8 cellular contexts compared by ENCODE assay signal in genomic region chr21:45427331-45428271, GRCh38. TPM values are rescaled to one million over a fixed set of nuclear protein-coding genes. Genes with fewer than 3 reads are reported as not detected.
DNase-seq lines count a peak whose midpoint lies in the region; ATAC-seq and TF ChIP-seq lines count a peak whose summit lies in the region.

No MANE protein-coding gene starts in this region.

- peak overlapping the region; percentile 47 for H3K9ac ChIP-seq in iPS-15b (ENCODE audit: low read depth, low read length)

- ATAC-seq in thoracic aorta (ENCODE audit: insufficient number of reproducible peaks, low FRiP score, low read depth) (peak; percentile 86), HG02678 (IDR thresholded peaks at IDR 0.05; ENCODE audit: unreplicated experiment) (no peak), GM21619 (IDR thresholded peaks at IDR 0.05; ENCODE audit: unreplicated experiment) (no peak)

- in situ Hi-C loops in brain microvascular endothelial cell (cut with HindIII; ENCODE audit: low pct_ligation_motif_present, low sequenced_read_pairs): no loop called here

- TF ChIP-seq CTCF in brain microvascular endothelial cell (IDR thresholded peaks at IDR 0.05; ENCODE audit: low read depth, low read length, missing control alignments): no peak
- TF ChIP-seq CTCF in thoracic aorta (IDR thresholded peaks at IDR 0.05): no peak
- no peak for TF ChIP-seq CTCF in tibial nerve (IDR thresholded peaks at IDR 0.05)

- H3K9me3 ChIP-seq in iPS-15b (ENCODE audit: control insufficient read depth, insufficient read depth, low read length) (no peaks in the 10 kb centered on the region), thoracic aorta (no peaks in the 10 kb centered on the region), tibial nerve (no peaks in the 10 kb centered on the region)

- H3K4me3 ChIP-seq in brain microvascular endothelial cell (ENCODE audit: low read depth, low read length): no peak overlapping the region
- H3K4me3 ChIP-seq in iPS-15b (ENCODE audit: low read depth, low read length): no peak overlapping the region
- peak overlapping the region; percentile 24 for H3K4me3 ChIP-seq in thoracic aorta
- no peak overlapping the region for H3K4me3 ChIP-seq in tibial nerve

- peaks cover 4% of the 10 kb centered on the region for H3K4me1 ChIP-seq in iPS-15b (ENCODE audit: control insufficient read depth, insufficient read depth, low read length)
- H3K4me1 ChIP-seq in thoracic aorta (ENCODE audit: control insufficient read depth in 1 of 2, low read depth in 2 of 2): peaks cover 25 to 64% of the 10 kb centered on the region in 2 donors
- peaks cover 0 to 33% (median 9%) of the 10 kb centered on the region in 4 donors for H3K4me1 ChIP-seq in tibial nerve

- peak; percentile 79 for DNase-seq in HS-5 (ENCODE audit: low read depth)
- peak; percentile 99 for DNase-seq in brain microvascular endothelial cell
- DNase-seq in thoracic aorta (ENCODE audit: low spot score): peak; percentile 72
- no peak for DNase-seq in tibial nerve (ENCODE audit: low spot score in 2 of 2)
- DNase-seq in midbrain (lab: John Stamatoyannopoulos, UW): no peak

- H3K27me3 ChIP-seq in brain microvascular endothelial cell (replicated peaks): no peaks in the 10 kb centered on the region
- H3K27me3 ChIP-seq in iPS-15b (ENCODE audit: control insufficient read depth, insufficient read depth, low read length): no peaks in the 10 kb centered on the region
- H3K27me3 ChIP-seq in thoracic aorta (replicated peaks; ENCODE audit: insufficient read depth): no peaks in the 10 kb centered on the region
- no peaks in the 10 kb centered on the region for H3K27me3 ChIP-seq in tibial nerve

- WGBS in tibial nerve, 2 donors: 65% methylated on average over 40 to 43 of the region's 45 CpGs

- H3K27ac ChIP-seq in brain microvascular endothelial cell (peak overlapping the region; percentile 70), thoracic aorta (peak overlapping the region; percentile 75 to 78), tibial nerve (peak overlapping the region in 2 of 4 donors; percentile 27 to 55)

- peak in 1 of 2 donors; percentile 27 for TF ChIP-seq EP300 in tibial nerve (IDR thresholded peaks at IDR 0.05)

- peaks cover 3% of the 10 kb centered on the region for H3K36me3 ChIP-seq in brain microvascular endothelial cell (replicated peaks)
- peaks cover 4% of the 10 kb centered on the region for H3K36me3 ChIP-seq in iPS-15b (ENCODE audit: control insufficient read depth, insufficient read depth, low read length)
- H3K36me3 ChIP-seq in thoracic aorta: no peaks in the 10 kb centered on the region
- H3K36me3 ChIP-seq in tibial nerve: no peaks in the 10 kb centered on the region

- no peak for TF ChIP-seq POLR2A in tibial nerve (IDR thresholded peaks at IDR 0.05)

RNA-seq across cellular contexts. Expression of gene COL18A1, which starts 22.6 kb away (rescaled TPM):
- 100 to 1,000 TPM; 507 to 811 TPM for total RNA-seq in thoracic aorta
- total RNA-seq in tibial nerve: 100 to 1,000 TPM; 124 to 224 (median 173) TPM

Comparison
In these comparisons a context has a peak if more than half of its experiments do, and no peak if none do; other contexts are left out.
1. DNase-seq: peak in HS-5 (single experiment), brain microvascular endothelial cell (single experiment) and thoracic aorta (single experiment); none in tibial nerve (0 of 2) and midbrain (single experiment).